ENCODE assay signal across 1 cellular context in the genomic region with DNA sequence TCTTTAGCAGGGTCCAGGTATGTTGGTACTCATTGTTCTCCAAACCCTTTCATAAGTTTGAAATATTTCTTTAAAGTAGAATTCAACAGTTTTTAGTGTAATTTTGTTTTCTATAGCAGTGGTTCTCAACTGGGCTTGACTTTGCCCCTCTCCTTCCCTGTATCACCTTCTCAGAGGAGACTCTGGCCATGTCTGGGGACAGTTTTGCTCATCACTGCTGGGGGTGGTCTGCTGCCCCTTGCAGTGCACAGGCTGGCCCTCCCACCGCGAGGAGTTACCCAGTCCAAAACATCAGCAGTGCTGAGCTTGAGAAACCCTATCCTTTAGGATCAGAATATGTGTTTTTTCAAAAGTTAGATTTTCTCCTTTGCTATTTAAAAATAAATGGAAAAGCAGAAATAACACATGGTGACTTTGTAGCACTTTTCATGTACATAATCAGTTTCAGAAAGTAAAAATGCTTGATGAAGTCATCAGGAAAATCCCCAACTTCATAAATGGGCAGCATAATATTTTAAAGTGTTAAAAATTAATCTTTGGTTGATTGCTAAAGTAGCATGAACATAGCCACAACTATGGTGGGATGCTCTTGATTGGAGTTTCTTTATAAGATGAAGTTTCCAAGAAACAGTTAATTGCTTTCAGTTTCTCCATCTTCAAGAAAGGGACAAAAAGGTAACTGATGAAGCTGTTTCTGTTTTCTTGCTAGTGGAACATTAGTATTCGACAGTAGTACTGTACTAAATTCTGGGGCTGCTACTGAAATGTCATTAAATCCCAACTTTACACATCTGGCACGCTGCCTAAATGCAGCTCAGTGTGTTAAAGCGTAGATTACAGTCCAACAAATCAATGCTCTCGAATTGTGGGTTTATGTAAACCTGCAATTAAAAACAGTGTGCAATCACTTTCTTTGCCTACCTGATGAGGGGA.
TF ChIP-seq lines count a peak whose summit lies in the region.

No MANE protein-coding gene starts in this region.

TF ChIP-seq in H1, 55 proteins besides CTCF, POLR2A, EP300 and RAD21:
- no peak for TF ChIP-seq BCL11A (IDR thresholded peaks at IDR 0.05; ENCODE audit: low read depth in 2 of 2, low read length in 2 of 2)
- TF ChIP-seq CREB1 (IDR thresholded peaks at IDR 0.05) = no peak
- TF ChIP-seq ATF2 (IDR thresholded peaks at IDR 0.05; ENCODE audit: low read length) = no peak
- TF ChIP-seq TEAD4 (IDR thresholded peaks at IDR 0.05; ENCODE audit: low read depth, low read length) = no peak
- no peak for TF ChIP-seq SP1 (IDR thresholded peaks at IDR 0.05; ENCODE audit: low read depth, low read length)
- no peak for TF ChIP-seq SIRT6 (IDR thresholded peaks at IDR 0.05; ENCODE audit: low read length)
- TF ChIP-seq SP2 (IDR thresholded peaks at IDR 0.05; ENCODE audit: low read length) = no peak
- no peak for TF ChIP-seq TBP (IDR thresholded peaks at IDR 0.05; ENCODE audit: low read depth, low read length)
- TF ChIP-seq HDAC6 (IDR thresholded peaks at IDR 0.05; ENCODE audit: low read depth, low read length) = no peak
- TF ChIP-seq MAFK (IDR thresholded peaks at IDR 0.05; ENCODE audit: low read depth, low read length) = no peak
